8 cellular contexts compared by ENCODE assay signal in genomic region chr6:40308533-40309306, GRCh38.
DNase-seq lines count a peak whose midpoint lies in the region; ATAC-seq, FAIRE-seq and TF ChIP-seq lines count a peak whose summit lies in the region.

No MANE protein-coding gene starts in this region.

- no peak for TF ChIP-seq EP300 in upper lobe of left lung (IDR thresholded peaks at IDR 0.05)

- H3K4me3 ChIP-seq in fibroblast of lung (replicated peaks in 1 of 4; ENCODE audit: control extremely low read depth in 1 of 4, insufficient read depth in 1 of 4, low read depth in 3 of 4, low read length in 4 of 4) (no peak overlapping the region), upper lobe of left lung (no peak overlapping the region)

- H3K27me3 ChIP-seq in fibroblast of lung (ENCODE audit: control insufficient read depth, insufficient read depth, low read length): no peaks in the 10 kb centered on the region
- no peaks in the 10 kb centered on the region for H3K27me3 ChIP-seq in upper lobe of left lung

- peaks cover 2% of the 10 kb centered on the region for H3K27me3 Mint-ChIP-seq in neural crest cell (ENCODE audit: low read depth)

- DNase-seq in AG20443 (ENCODE audit: low spot score): peak; percentile 71
- peak; percentile 69 for DNase-seq in GM19239 (ENCODE audit: insufficient read length, low spot score)
- DNase-seq in NCI-H748 (lab: John Stamatoyannopoulos, UW; ENCODE audit: unreplicated experiment): peak; percentile 83
- DNase-seq in activated T-cell treated with anti-CD3 and anti-CD28 coated beads for 1 hour (ENCODE audit: low read depth): peak; percentile 34
- DNase-seq in fibroblast of lung (ENCODE audit: low read depth in 2 of 2): peak; percentile 4 to 36
- peak; percentile 88 for DNase-seq in neural crest cell (ENCODE audit: low read depth, low spot score)
- peak; percentile 46 to 49 for DNase-seq in upper lobe of left lung

- H3K4me1 ChIP-seq in fibroblast of lung (ENCODE audit: control insufficient read depth, extremely low read depth, insufficient read depth, low read length): no peaks in the 10 kb centered on the region
- H3K4me1 ChIP-seq in upper lobe of left lung: peaks cover 0 to 4% (median 0%) of the 10 kb centered on the region in 4 donors

- H2AFZ ChIP-seq in fibroblast of lung (ENCODE audit: low read length): no peak overlapping the region

- H3K79me2 ChIP-seq in fibroblast of lung (ENCODE audit: control insufficient read depth, insufficient read depth, low read length): no peaks in the 10 kb centered on the region

- H3K4me3 Mint-ChIP-seq in neural crest cell: no peak overlapping the region

- no peak overlapping the region for H3K27ac Mint-ChIP-seq in neural crest cell (ENCODE audit: unreplicated experiment)

- FAIRE-seq in GM19239 (lab: Jason Lieb, UNC): no peak

- H3K9me3 Mint-ChIP-seq in neural crest cell: peaks cover 9% of the 10 kb centered on the region

- H3K4me2 ChIP-seq in fibroblast of lung (ENCODE audit: extremely low read depth, insufficient read depth, low read length): no peak overlapping the region

- H3K9ac ChIP-seq in fibroblast of lung (ENCODE audit: insufficient read depth, low read length): no peak overlapping the region

- no peaks in the 10 kb centered on the region for H4K20me1 ChIP-seq in fibroblast of lung (ENCODE audit: control insufficient read depth, extremely low read depth, insufficient read depth, low read length)

- 6 to 14% methylated on average over 9 to 11 of the region's 12 CpGs for WGBS in upper lobe of left lung, 2 donors

- TF ChIP-seq POLR2A in upper lobe of left lung (IDR thresholded peaks at IDR 0.05): no peak

- no peaks in the 10 kb centered on the region for H3K4me1 Mint-ChIP-seq in neural crest cell

- H3K9me3 ChIP-seq in fibroblast of lung (ENCODE audit: control insufficient read depth, insufficient read depth, low read depth, low read length) (no peaks in the 10 kb centered on the region), upper lobe of left lung (no peaks in the 10 kb centered on the region)

- ATAC-seq in upper lobe of left lung (ENCODE audit: low FRiP score in 2 of 2) (peak; percentile 75 to 79), GM18867 (IDR thresholded peaks at IDR 0.05; ENCODE audit: unreplicated experiment) (no peak)

- H3K27ac ChIP-seq in fibroblast of lung (ENCODE audit: insufficient read depth, low read length): no peak overlapping the region
- H3K27ac ChIP-seq in upper lobe of left lung: no peak overlapping the region

- TF ChIP-seq CTCF in fibroblast of lung (conservative IDR thresholded peaks at IDR 0.05 in 1 of 2, IDR thresholded peaks at IDR 0.05 in 1 of 2; ENCODE audit: low read depth in 1 of 2, low read length in 2 of 2) (peak; percentile 91 to 95), neural crest cell (conservative IDR thresholded peaks at IDR 0.05) (peak; percentile 92), upper lobe of left lung (IDR thresholded peaks at IDR 0.05) (peak; percentile 77 to 94 (median 88))

- H3K36me3 ChIP-seq in fibroblast of lung (ENCODE audit: control insufficient read depth, insufficient read depth, low read length): no peaks in the 10 kb centered on the region
- no peaks in the 10 kb centered on the region for H3K36me3 ChIP-seq in upper lobe of left lung

- H3K36me3 Mint-ChIP-seq in neural crest cell (ENCODE audit: low read depth): no peaks in the 10 kb centered on the region

Comparison
In these comparisons a context has a peak if more than half of its experiments do, and no peak if none do; other contexts are left out.
1. DNase-seq: peak in every context shown above with its lines; median percentile 88 in neural crest cell; 83 in NCI-H748; 71 in AG20443; 69 in GM19239; 48 in upper lobe of left lung; 34 in activated T-cell treated with anti-CD3 and anti-CD28 coated beads for 1 hour; 20 in fibroblast of lung.